ENCODE assay signal across 37 cellular contexts in genomic region chr7:10100572-10100971, GRCh38.
"Had no signal": no experiment of that assay in that cellular context is flagged by ENCODE, and none has a peak within 500 bp of the region (broad histone marks: within the 10 kb centered on the region; RNA-seq: fewer than 3 reads in every experiment).

No MANE protein-coding gene starts in this region.

- H3K27me3 Mint-ChIP-seq: activated CD4-positive, alpha-beta memory T cell treated with anti-CD3 and anti-CD28 coated beads, Interleukin-2, amount 10 ng/mL, durations not matched to agents 7 days and 5 days; activated CD4-positive, alpha-beta T cell treated with anti-CD3 and anti-CD28 coated beads for 36 hours; activated CD4-positive, alpha-beta T cell treated with anti-CD3 and anti-CD28 coated beads, Interleukin-2, amount 10 ng/mL, durations not matched to agents 7 days and 5 days; activated CD8-positive, alpha-beta memory T cell treated with anti-CD3 and anti-CD28 coated beads, Interleukin-2, amount 10 ng/mL, durations not matched to agents 7 days and 5 days; activated naive CD8-positive, alpha-beta T cell treated with anti-CD3 and anti-CD28 coated beads for 36 hours; activated T-cell treated with anti-CD3 and anti-CD28 coated beads, Interleukin-2, amount 50 U/mL, for 24 hours; activated T-helper 17 cell treated with anti-CD3 and anti-CD28 coated beads, Interleukin-2, amount 50 U/mL, for 72 hours had no signal

- H3K4me1 Mint-ChIP-seq: activated CD4-positive, alpha-beta memory T cell treated with anti-CD3 and anti-CD28 coated beads, Interleukin-2, amount 10 ng/mL, durations not matched to agents 7 days and 5 days; activated CD4-positive, alpha-beta T cell treated with anti-CD3 and anti-CD28 coated beads for 36 hours; activated CD4-positive, alpha-beta T cell treated with anti-CD3 and anti-CD28 coated beads, Interleukin-2, amount 10 ng/mL, durations not matched to agents 7 days and 5 days; activated CD8-positive, alpha-beta memory T cell treated with anti-CD3 and anti-CD28 coated beads, Interleukin-2, amount 10 ng/mL, durations not matched to agents 7 days and 5 days; activated naive CD8-positive, alpha-beta T cell treated with anti-CD3 and anti-CD28 coated beads for 36 hours; activated T-helper 17 cell treated with anti-CD3 and anti-CD28 coated beads, Interleukin-2, amount 50 U/mL, for 72 hours had no signal

- H3K4me3 Mint-ChIP-seq: activated CD4-positive, alpha-beta memory T cell treated with anti-CD3 and anti-CD28 coated beads, Interleukin-2, amount 10 ng/mL, durations not matched to agents 7 days and 5 days; activated CD4-positive, alpha-beta T cell treated with anti-CD3 and anti-CD28 coated beads for 36 hours; activated CD4-positive, alpha-beta T cell treated with anti-CD3 and anti-CD28 coated beads, Interleukin-2, amount 10 ng/mL, durations not matched to agents 7 days and 5 days; activated CD8-positive, alpha-beta memory T cell treated with anti-CD3 and anti-CD28 coated beads, Interleukin-2, amount 10 ng/mL, durations not matched to agents 7 days and 5 days; activated CD8-positive, alpha-beta T cell treated with anti-CD3 and anti-CD28 coated beads, Interleukin-2, amount 10 ng/mL, durations not matched to agents 7 days and 5 days; activated naive CD4-positive, alpha-beta T cell treated with anti-CD3 and anti-CD28 coated beads for 36 hours; activated naive CD8-positive, alpha-beta T cell treated with anti-CD3 and anti-CD28 coated beads for 36 hours; activated T-cell treated with anti-CD3 and anti-CD28 coated beads, Interleukin-2, amount 50 U/mL, for 24 hours; activated T-helper 17 cell treated with anti-CD3 and anti-CD28 coated beads, Interleukin-2, amount 50 U/mL, for 72 hours; T-helper 1 cell treated with Interleukin-12 subunit alpha and Interleukin-12 subunit beta and Interleukin-4 antibody, amounts not matched to agents 30 μg/mL and 1 μg/mL, for 36 hours; T-helper 2 cell treated with Interferon-gamma antibody and Interleukin-4, amounts not matched to agents 5 μg/mL and 100 μg/mL, for 36 hours had no signal

- H3K27ac ChIP-seq: adrenal gland, body of pancreas, brain microvascular endothelial cell, breast epithelium, VCaP had no signal

- H3K27me3 ChIP-seq: adrenal gland, body of pancreas, brain microvascular endothelial cell, breast epithelium had no signal

- ATAC-seq: activated CD4-positive, alpha-beta T cell treated with anti-CD3 and anti-CD28 coated beads for 36 hours; activated CD4-positive, CD25-positive, alpha-beta regulatory T cell treated with anti-CD3 and anti-CD28 coated beads, Interleukin-2, amount 50 U/mL, for 24 hours; activated CD8-positive, alpha-beta memory T cell treated with anti-CD3 and anti-CD28 coated beads, Interleukin-2, amount 10 ng/mL, durations not matched to agents 7 days and 5 days; activated CD8-positive, alpha-beta T cell treated with anti-CD3 and anti-CD28 coated beads, Interleukin-2, amount 10 ng/mL, durations not matched to agents 7 days and 5 days; activated naive CD4-positive, alpha-beta T cell treated with anti-CD3 and anti-CD28 coated beads, Interleukin-2, amount 50 U/mL, for 72 hours; activated T-helper 17 cell treated with anti-CD3 and anti-CD28 coated beads, Interleukin-2, amount 50 U/mL, for 72 hours; body of pancreas had no signal

- FAIRE-seq: astrocyte, colon, TTC549 had no signal

- H3K4me1 ChIP-seq: adrenal gland, breast epithelium had no signal

- DNase-seq: activated CD4-positive, alpha-beta memory T cell treated with anti-CD3 and anti-CD28 coated beads, Interleukin-2, amount 10 ng/mL, durations not matched to agents 7 days and 5 days; activated CD4-positive, alpha-beta T cell treated with anti-CD3 and anti-CD28 coated beads for 1 hour; activated CD4-positive, alpha-beta T cell treated with anti-CD3 and anti-CD28 coated beads for 36 hours; activated CD4-positive, alpha-beta T cell treated with anti-CD3 and anti-CD28 coated beads for 48 hours; activated CD4-positive, alpha-beta T cell treated with anti-CD3 and anti-CD28 coated beads, Interleukin-2, amount 10 ng/mL, durations not matched to agents 7 days and 5 days; activated CD4-positive, alpha-beta T cell treated with anti-CD3 and anti-CD28 coated beads, Interleukin-2, amount 50 U/mL, for 48 hours; activated CD4-positive, CD25-positive, alpha-beta regulatory T cell; activated CD8-positive, alpha-beta memory T cell treated with anti-CD3 and anti-CD28 coated beads for 24 hours; activated CD8-positive, alpha-beta memory T cell treated with anti-CD3 and anti-CD28 coated beads, Interleukin-2, amount 10 ng/mL, durations not matched to agents 7 days and 5 days; activated CD8-positive, alpha-beta memory T cell treated with anti-CD3 and anti-CD28 coated beads, Interleukin-2, amount 50 U/mL, for 48 hours; activated CD8-positive, alpha-beta T cell treated with anti-CD3 and anti-CD28 coated beads, Interleukin-2, amount 10 ng/mL, durations not matched to agents 7 days and 5 days; activated effector memory CD4-positive, alpha-beta T cell treated with anti-CD3 and anti-CD28 coated beads, Interleukin-2, amount 50 U/mL, for 16 hours; activated gamma-delta T cell treated with Interleukin-2 at 50 U/mL for 16 hours; activated naive CD4-positive, alpha-beta T cell; activated naive CD4-positive, alpha-beta T cell treated with anti-CD3 and anti-CD28 coated beads for 36 hours; activated naive CD4-positive, alpha-beta T cell treated with anti-CD3 and anti-CD28 coated beads, Interleukin-2, amount 50 U/mL, for 16 hours; activated naive CD8-positive, alpha-beta T cell treated with anti-CD3 and anti-CD28 coated beads for 36 hours; activated T-cell treated with anti-CD3 and anti-CD28 coated beads, Interleukin-2, amount 50 U/mL, for 24 hours; activated T-cell treated with anti-CD3 and anti-CD28 coated beads, Interleukin-2, amount 50 U/mL, for 48 hours; adrenal gland; amniotic stem cell; aorta; body of pancreas; brain microvascular endothelial cell; central memory CD4-positive, alpha-beta T cell; T-helper 2 cell; T-helper 9 cell had no signal

- H3K9me3 ChIP-seq: adrenal gland, body of pancreas, breast epithelium had no signal

- H3K4me3 ChIP-seq: adrenal gland, body of pancreas, breast epithelium had no signal

- H3K36me3 Mint-ChIP-seq: activated CD8-positive, alpha-beta memory T cell treated with anti-CD3 and anti-CD28 coated beads, Interleukin-2, amount 10 ng/mL, durations not matched to agents 7 days and 5 days; activated naive CD4-positive, alpha-beta T cell treated with anti-CD3 and anti-CD28 coated beads, Interleukin-2, amount 50 U/mL, for 72 hours; activated naive CD8-positive, alpha-beta T cell treated with anti-CD3 and anti-CD28 coated beads for 36 hours had no signal

- H3K36me3 ChIP-seq: adrenal gland, brain microvascular endothelial cell, breast epithelium had no signal

- H3K27ac Mint-ChIP-seq: activated CD4-positive, alpha-beta memory T cell treated with anti-CD3 and anti-CD28 coated beads, Interleukin-2, amount 10 ng/mL, durations not matched to agents 7 days and 5 days; activated CD4-positive, alpha-beta T cell treated with anti-CD3 and anti-CD28 coated beads for 36 hours; activated CD4-positive, alpha-beta T cell treated with anti-CD3 and anti-CD28 coated beads, Interleukin-2, amount 10 ng/mL, durations not matched to agents 7 days and 5 days; activated CD8-positive, alpha-beta memory T cell treated with anti-CD3 and anti-CD28 coated beads, Interleukin-2, amount 10 ng/mL, durations not matched to agents 7 days and 5 days; activated CD8-positive, alpha-beta T cell treated with anti-CD3 and anti-CD28 coated beads, Interleukin-2, amount 10 ng/mL, durations not matched to agents 7 days and 5 days; activated naive CD4-positive, alpha-beta T cell treated with anti-CD3 and anti-CD28 coated beads for 36 hours; activated naive CD4-positive, alpha-beta T cell treated with anti-CD3 and anti-CD28 coated beads, Interleukin-2, amount 50 U/mL, for 72 hours; activated naive CD8-positive, alpha-beta T cell treated with anti-CD3 and anti-CD28 coated beads for 36 hours; activated T-cell treated with anti-CD3 and anti-CD28 coated beads, Interleukin-2, amount 50 U/mL, for 24 hours; activated T-helper 17 cell treated with anti-CD3 and anti-CD28 coated beads, Interleukin-2, amount 50 U/mL, for 72 hours; T-helper 1 cell treated with Interleukin-12 subunit alpha and Interleukin-12 subunit beta and Interleukin-4 antibody, amounts not matched to agents 30 μg/mL and 1 μg/mL, for 36 hours; T-helper 2 cell treated with Interferon-gamma antibody and Interleukin-4, amounts not matched to agents 5 μg/mL and 100 μg/mL, for 36 hours had no signal

- H3K9me3 Mint-ChIP-seq: activated CD4-positive, alpha-beta T cell treated with anti-CD3 and anti-CD28 coated beads, Interleukin-2, amount 10 ng/mL, durations not matched to agents 7 days and 5 days; activated naive CD8-positive, alpha-beta T cell treated with anti-CD3 and anti-CD28 coated beads for 36 hours; activated T-cell treated with anti-CD3 and anti-CD28 coated beads, Interleukin-2, amount 50 U/mL, for 24 hours had no signal
